ENCODE assay signal across 8 cellular contexts in the genomic region with DNA sequence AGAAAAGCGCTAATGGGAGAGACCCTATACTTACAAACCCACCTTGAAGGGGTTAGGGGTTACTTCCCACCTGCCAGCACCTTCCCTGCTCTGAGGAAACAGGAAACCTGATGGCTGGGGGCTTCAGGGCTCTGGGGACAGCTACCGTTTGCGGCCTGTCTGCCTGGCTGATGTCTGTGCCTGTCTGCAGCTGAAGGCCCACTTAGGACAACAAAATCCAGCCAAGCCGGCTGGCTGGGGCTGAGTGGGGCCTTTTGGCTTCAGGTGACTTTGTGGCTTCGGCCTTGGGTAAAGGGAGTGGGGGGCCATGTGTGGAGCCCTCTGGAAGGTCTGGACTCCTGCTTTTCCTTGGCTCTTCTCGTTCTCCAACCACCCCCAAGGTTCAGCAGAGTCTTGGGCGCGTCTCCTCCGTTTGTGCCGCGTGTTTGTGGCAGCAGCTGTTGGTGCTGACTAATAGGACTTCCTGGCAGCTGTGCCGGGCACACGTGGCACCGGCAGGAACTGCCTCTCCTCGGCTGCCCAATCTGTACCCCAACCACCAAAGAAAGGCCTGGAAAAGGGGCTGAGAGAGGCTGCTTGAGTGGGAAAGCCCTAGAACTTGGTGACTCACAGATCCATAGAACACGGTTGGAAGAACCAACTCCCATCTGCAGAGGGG.
DNase-seq lines count a peak whose midpoint lies in the region; ATAC-seq and TF ChIP-seq lines count a peak whose summit lies in the region.

No MANE protein-coding gene starts in this region.

- H3K36me3 ChIP-seq in DND-41 (ENCODE audit: insufficient read depth, low read length), result peaks cover 45% of the 10 kb centered on the region
- no peaks in the 10 kb centered on the region for H3K36me3 ChIP-seq in heart right ventricle
- no peaks in the 10 kb centered on the region for H3K36me3 ChIP-seq in colonic mucosa

- H3K9me3 ChIP-seq in DND-41 (ENCODE audit: insufficient read depth, low read length, severe bottlenecking) (no peaks in the 10 kb centered on the region), heart right ventricle (no peaks in the 10 kb centered on the region), colonic mucosa (no peaks in the 10 kb centered on the region)

- TF ChIP-seq CTCF in DND-41 (IDR thresholded peaks at IDR 0.05; ENCODE audit: borderline replicate concordance, extremely low read depth, low read length, poor library complexity, severe bottlenecking) (no peak), heart right ventricle (IDR thresholded peaks at IDR 0.05) (no peak), colonic mucosa (IDR thresholded peaks at IDR 0.05) (no peak)

- intact Hi-C loops in heart right ventricle (cut with DNase I) (loop anchor here in 6 of 10 donors (5.0 to 10.0 kb wide), 5 partner anchors 186 to 232 kb away; partner anchors contain the start of gene MSI2 (in 1 of the 6)), colonic mucosa (cut with DNase I) (loop anchor here (10.0 kb wide), 1 partner anchor 152 kb away; no protein-coding TSS in a partner anchor)

- H3K79me2 ChIP-seq in DND-41 (ENCODE audit: insufficient read depth, low read length), result peaks cover 82% of the 10 kb centered on the region

- H4K20me1 ChIP-seq in DND-41 (ENCODE audit: insufficient read depth, low read length), result no peaks in the 10 kb centered on the region

- H3K27ac ChIP-seq in DND-41 (ENCODE audit: low read length), result peak overlapping the region; percentile 97
- H3K27ac ChIP-seq in heart right ventricle, result peak overlapping the region in 8 of 10 donors; percentile 31 to 83 (median 46)
- H3K27ac ChIP-seq in colonic mucosa, result no peak overlapping the region

- H3K4me3 ChIP-seq in DND-41 (ENCODE audit: low read depth in 1 of 2, low read length in 2 of 2) (peak overlapping the region in 1 of 2 experiments; percentile 24; a peak in 1 of 4 replicates), heart right ventricle (no peak overlapping the region), colonic mucosa (no peak overlapping the region)

- WGBS in heart right ventricle, 2 donors, result 48 to 49% methylated on average over 16 of the region's 16 CpGs

- peak overlapping the region; percentile 38 for H3K4me2 ChIP-seq in DND-41 (ENCODE audit: insufficient read depth, low read length)

- H3K4me1 ChIP-seq in DND-41 (ENCODE audit: insufficient read depth, low read length) (peaks cover 100% of the 10 kb centered on the region), heart right ventricle (peaks cover 23 to 83% (median 57%) of the 10 kb centered on the region in 9 donors), colonic mucosa (peaks cover 8% of the 10 kb centered on the region)

- H2AFZ ChIP-seq in DND-41 (ENCODE audit: low read depth, low read length), result no peak overlapping the region

- DNase-seq in DND-41 (peak; percentile 93), NCI-H2171 treated with DMSO at 0.1 percent for 48 hours (lab: John Stamatoyannopoulos, UW) (peak; percentile 88), heart right ventricle (peak in 1 of 2 donors; percentile 52), colonic mucosa (no peak), SW 1271 (lab: John Stamatoyannopoulos, UW) (no peak), NCI-H146 treated with DMSO at 0.1 percent for 48 hours (lab: John Stamatoyannopoulos, UW; ENCODE audit: unreplicated experiment) (no peak)
- peak; percentile 73 to 78 for DNase-seq in activated T-cell treated with anti-CD3 and anti-CD28 coated beads, Interleukin-2, amount 50 U/mL, for 48 hours
- peak; percentile 69 for DNase-seq in stimulated activated CD4-positive, alpha-beta T cell treated with anti-CD3 and anti-CD28 coated beads, Interleukin-2, amount 100 ng/mL, for 4 hours (ENCODE audit: low read depth)

- H3K27me3 ChIP-seq in DND-41 (ENCODE audit: insufficient read depth, low read length, poor library complexity) (no peaks in the 10 kb centered on the region), heart right ventricle (no peaks in the 10 kb centered on the region), colonic mucosa (no peaks in the 10 kb centered on the region)

- H3K9ac ChIP-seq in DND-41 (ENCODE audit: low read depth, low read length), result peak overlapping the region; percentile 68
- no peak overlapping the region for H3K9ac ChIP-seq in colonic mucosa (ENCODE audit: low read depth in 2 of 2, low read length in 2 of 2)

- peak; percentile 63 for ATAC-seq in DND-41 (ENCODE audit: insufficient read depth, low read depth)
- ATAC-seq in heart right ventricle, result peak in 5 of 8 donors; percentile 41 to 60 (median 56)

Comparison
In these comparisons a context has a peak if more than half of its experiments do, and no peak if none do; other contexts are left out.
1. DNase-seq: peak in DND-41 (single experiment), NCI-H2171 treated with DMSO at 0.1 percent for 48 hours (single experiment), activated T-cell treated with anti-CD3 and anti-CD28 coated beads, Interleukin-2, amount 50 U/mL, for 48 hours (2 of 2) and stimulated activated CD4-positive, alpha-beta T cell treated with anti-CD3 and anti-CD28 coated beads, Interleukin-2, amount 100 ng/mL, for 4 hours (single experiment); none in colonic mucosa (single experiment), SW 1271 (0 of 2) and NCI-H146 treated with DMSO at 0.1 percent for 48 hours (single experiment).